21 cellular contexts compared by ENCODE assay signal in genomic region chr4:17587094-17587822, GRCh38. TPM values are rescaled to one million over a fixed set of nuclear protein-coding genes. Genes with fewer than 3 reads are reported as not detected.
DNase-seq lines count a peak whose midpoint lies in the region; ATAC-seq and TF ChIP-seq lines count a peak whose summit lies in the region.
"Had no signal": no experiment of that assay in that cellular context is flagged by ENCODE, and none has a peak within 500 bp of the region (broad histone marks: within the 10 kb centered on the region; RNA-seq: fewer than 3 reads in every experiment).

No MANE protein-coding gene starts in this region.

- H3K27ac ChIP-seq in GM23338 (ENCODE audit: low read depth) (no peak overlapping the region), angular gyrus (ENCODE audit: low read depth, low read length) (peak overlapping the region; percentile 53)
- H3K27ac ChIP-seq: ovary, transverse colon had no signal

- no peaks in the 10 kb centered on the region for H3F3A ChIP-seq in GM23338 (replicated peaks; ENCODE audit: low read depth)

- H3K36me3 Mint-ChIP-seq in GM23338 (ENCODE audit: low read depth): peaks cover 76% of the 10 kb centered on the region
- H3K36me3 Mint-ChIP-seq in nephron progenitor cell (ENCODE audit: low read depth): peaks cover 61% of the 10 kb centered on the region
- peaks cover 15% of the 10 kb centered on the region for H3K36me3 Mint-ChIP-seq in Calu3 (ENCODE audit: insufficient read depth, unreplicated experiment)

- no peaks in the 10 kb centered on the region for H3K4me1 ChIP-seq in GM23338 (ENCODE audit: insufficient read depth)
- H3K4me1 ChIP-seq: transverse colon had no signal

- BruUV-seq in Calu3 (replicated peaks; lab: Mats Ljungman, UMichigan): no TSS peak

- H3K36me3 ChIP-seq in GM23338 (ENCODE audit: insufficient read depth): peaks cover 27% of the 10 kb centered on the region
- H3K36me3 ChIP-seq: ovary had no signal

- TF ChIP-seq CTCF in GM23338 (conservative IDR thresholded peaks at IDR 0.05; ENCODE audit: low read depth in 2 of 2) (no peak), nephron progenitor cell (IDR thresholded peaks at IDR 0.05) (no peak), Calu3 (IDR thresholded peaks at IDR 0.05; ENCODE audit: unreplicated experiment) (no peak)

- DNase-seq in GM23338 (ENCODE audit: low spot score) (no peak), globus pallidus (ENCODE audit: low spot score) (peak; percentile 74), nephron progenitor cell (no peak), Calu3 (no peak), NCI-H446 (lab: John Stamatoyannopoulos, UW) (no peak)
- no peak for DNase-seq in activated CD4-positive, alpha-beta T cell treated with anti-CD3 and anti-CD28 coated beads, Interleukin-2, amount 50 U/mL, for 48 hours
- DNase-seq: activated B cell treated with CpG ODN at 0.5 μM for 24 hours; activated naive CD4-positive, alpha-beta T cell; activated T-cell treated with anti-CD3 and anti-CD28 coated beads, Interleukin-2, amount 50 U/mL, for 4 hours; EL; mesenchymal stem cell; naive thymus-derived CD4-positive, alpha-beta T cell; NCI-H1048; NCI-H187 treated with DMSO at 0.1 percent for 48 hours; ovary; stimulated activated naive CD8-positive, alpha-beta T cell treated with anti-CD3 and anti-CD28 coated beads, Interleukin-15, amount 100 ng/mL, for 72 hours; T-helper 9 cell; transverse colon had no signal

- ATAC-seq in GM23338: no peak
- ATAC-seq in GM18909 (IDR thresholded peaks at IDR 0.05; ENCODE audit: poor library complexity, unreplicated experiment): no peak
- ATAC-seq: naive thymus-derived CD4-positive, alpha-beta T cell; sciatic nerve; stimulated activated naive CD8-positive, alpha-beta T cell treated with anti-CD3 and anti-CD28 coated beads, Interleukin-15, amount 100 ng/mL, for 72 hours had no signal

- no peak overlapping the region for H2AFZ ChIP-seq in GM23338

- CTCF ChIA-PET in Calu3 (lab: Charles Lee): no interaction called here

- H3K27me3 Mint-ChIP-seq in GM23338 (ENCODE audit: insufficient read depth, low read depth, poor library complexity): peaks cover 3% of the 10 kb centered on the region
- H3K27me3 Mint-ChIP-seq in nephron progenitor cell (ENCODE audit: low read depth, poor library complexity): no peaks in the 10 kb centered on the region
- H3K27me3 Mint-ChIP-seq in Calu3 (ENCODE audit: unreplicated experiment): no peaks in the 10 kb centered on the region
- H3K27me3 Mint-ChIP-seq: activated B cell treated with CpG ODN at 0.5 μM for 24 hours; naive thymus-derived CD4-positive, alpha-beta T cell; stimulated activated naive CD8-positive, alpha-beta T cell treated with anti-CD3 and anti-CD28 coated beads, Interleukin-15, amount 100 ng/mL, for 72 hours had no signal

- H3K27me3 ChIP-seq in GM23338 (ENCODE audit: insufficient read depth): no peaks in the 10 kb centered on the region
- H3K27me3 ChIP-seq: ovary, transverse colon had no signal

- H3K4me2 ChIP-seq in GM23338: no peak overlapping the region

- no peaks in the 10 kb centered on the region; the same call in 1 of the 2 replicates for H4K20me1 ChIP-seq in GM23338 (replicated peaks; ENCODE audit: insufficient read depth)

- H3K4me1 Mint-ChIP-seq in GM23338 (peaks cover 18% of the 10 kb centered on the region), nephron progenitor cell (no peaks in the 10 kb centered on the region), Calu3 (ENCODE audit: low read depth, unreplicated experiment) (no peaks in the 10 kb centered on the region)
- H3K4me1 Mint-ChIP-seq: stimulated activated naive CD8-positive, alpha-beta T cell treated with anti-CD3 and anti-CD28 coated beads, Interleukin-15, amount 100 ng/mL, for 72 hours had no signal

- no peak overlapping the region for H3K4me3 ChIP-seq in GM23338
- H3K4me3 ChIP-seq: ovary, transverse colon had no signal

- intact Hi-C loops in Calu3 (cut with micrococcal nuclease; ENCODE audit: unreplicated experiment): no loop called here

- no peaks in the 10 kb centered on the region for H3K9me3 Mint-ChIP-seq in GM23338
- H3K9me3 Mint-ChIP-seq in nephron progenitor cell: no peaks in the 10 kb centered on the region
- H3K9me3 Mint-ChIP-seq in Calu3 (ENCODE audit: low read depth, unreplicated experiment): no peaks in the 10 kb centered on the region
- H3K9me3 Mint-ChIP-seq: activated B cell treated with CpG ODN at 0.5 μM for 24 hours; activated T-cell treated with anti-CD3 and anti-CD28 coated beads, Interleukin-2, amount 50 U/mL, for 4 hours; naive thymus-derived CD4-positive, alpha-beta T cell; stimulated activated naive CD8-positive, alpha-beta T cell treated with anti-CD3 and anti-CD28 coated beads, Interleukin-15, amount 100 ng/mL, for 72 hours had no signal

- no peaks in the 10 kb centered on the region; the same call in 1 of the 2 replicates for H3K79me2 ChIP-seq in GM23338 (replicated peaks; ENCODE audit: insufficient read depth)

- H3K27ac Mint-ChIP-seq in GM23338 (0 out of 2 replicates have a peak overlapping the region, but pooled peaks have one; percentile 48), nephron progenitor cell (peak overlapping the region; percentile 23), Calu3 (ENCODE audit: unreplicated experiment) (no peak overlapping the region)
- H3K27ac Mint-ChIP-seq: activated B cell treated with CpG ODN at 0.5 μM for 24 hours; naive thymus-derived CD4-positive, alpha-beta T cell had no signal

- no peak overlapping the region for H3K4me3 Mint-ChIP-seq in GM23338
- H3K4me3 Mint-ChIP-seq in nephron progenitor cell: no peak overlapping the region
- H3K4me3 Mint-ChIP-seq in Calu3 (ENCODE audit: low read depth, unreplicated experiment): no peak overlapping the region
- H3K4me3 Mint-ChIP-seq: activated B cell treated with CpG ODN at 0.5 μM for 24 hours; activated T-cell treated with anti-CD3 and anti-CD28 coated beads, Interleukin-2, amount 50 U/mL, for 4 hours; naive thymus-derived CD4-positive, alpha-beta T cell; stimulated activated naive CD8-positive, alpha-beta T cell treated with anti-CD3 and anti-CD28 coated beads, Interleukin-15, amount 100 ng/mL, for 72 hours had no signal

- no peaks in the 10 kb centered on the region for H3K9me2 ChIP-seq in GM23338 (ENCODE audit: insufficient read depth)

TF ChIP-seq in GM23338, 12 proteins besides CTCF, POLR2A, EP300 and RAD21:
- no peak for TF ChIP-seq EZH2phosphoT487 (IDR thresholded peaks at IDR 0.05; ENCODE audit: unreplicated experiment)
- TF ChIP-seq REST (IDR thresholded peaks at IDR 0.05; ENCODE audit: unreplicated experiment): no peak
TF ChIP-seq in GM23338: peak in this region for 0.

RNA-seq across cellular contexts. Expression of gene LAP3, which starts 10.3 kb away (rescaled TPM):
- 46.4 and 63.6 TPM in 2 replicates for total RNA-seq in GM23338 (2014; rRNA removed; shearing (Covaris generic))
- 23.6 and 28.6 TPM in 2 replicates for polyA plus RNA-seq in GM23338 (2016; fragmentation: Nextera tagmentation; extraction: Ambion mirVana)
- 70.6 and 123 TPM in 2 replicates for total RNA-seq in Calu3 (2022)

RNA-seq across cellular contexts. Expression of gene MED28, which starts 27.2 kb away (rescaled TPM):
- 24.0 and 25.8 TPM in 2 replicates for total RNA-seq in GM23338 (2014; rRNA removed; shearing (Covaris generic))
- polyA plus RNA-seq in GM23338 (2016; fragmentation: Nextera tagmentation; extraction: Ambion mirVana): 51.9 and 60.9 TPM in 2 replicates
- 27.2 and 33.3 TPM in 2 replicates for total RNA-seq in Calu3 (2022)
